In the genomic region with DNA sequence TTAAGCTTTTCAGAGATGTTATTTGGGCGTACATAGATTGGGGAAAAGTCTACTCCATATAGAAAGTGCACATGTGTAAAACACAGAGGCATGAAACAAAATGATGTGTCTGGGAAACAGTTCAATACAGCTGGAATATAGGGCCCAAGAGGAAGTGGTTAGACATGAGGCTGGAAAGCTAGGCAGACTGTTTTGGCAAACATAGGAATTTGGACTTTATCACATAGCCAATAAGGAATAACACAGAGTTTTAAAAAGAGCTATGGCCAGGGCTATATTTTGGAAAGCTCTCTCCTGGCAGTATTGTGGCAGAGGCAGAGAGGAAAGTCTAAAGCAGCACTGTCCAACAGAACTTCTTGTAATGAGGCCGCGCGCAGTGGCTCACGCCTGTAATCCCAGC, we compare ENCODE assay signal across 1 cellular context.
TF ChIP-seq lines count a peak whose summit lies in the region.

No MANE protein-coding gene starts in this region.

TF ChIP-seq in liver, 16 proteins besides CTCF, POLR2A, EP300 and RAD21 (continued from another document):
- TF ChIP-seq YY1 (IDR thresholded peaks at IDR 0.05) = no peak
